30 cellular contexts compared by ENCODE assay signal in the genomic region with DNA sequence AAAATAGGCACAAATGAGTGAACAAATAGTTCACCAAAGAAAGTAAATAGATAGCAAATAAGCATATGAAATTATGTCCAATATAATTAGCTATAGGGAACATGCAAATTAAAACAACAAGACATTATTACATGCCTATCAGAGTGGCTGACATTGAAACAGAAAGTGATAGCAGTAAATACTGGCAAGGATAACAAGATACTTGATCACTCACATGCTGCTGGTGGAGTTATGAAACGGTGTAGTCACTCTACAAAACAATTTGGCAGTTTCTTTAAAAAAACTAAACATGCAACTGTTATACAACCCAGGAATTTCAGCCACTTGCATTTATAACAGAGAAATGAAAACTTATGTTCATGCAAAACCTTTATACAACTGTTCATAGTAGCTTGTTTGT.
DNase-seq lines count a peak whose midpoint lies in the region; ATAC-seq, FAIRE-seq and TF ChIP-seq lines count a peak whose summit lies in the region.
"Had no signal": no experiment of that assay in that cellular context is flagged by ENCODE, and none has a peak within 500 bp of the region (broad histone marks: within the 10 kb centered on the region; RNA-seq: fewer than 3 reads in every experiment).

No MANE protein-coding gene starts in this region.

- no peak overlapping the region for H2AFZ ChIP-seq in GM23248

- FAIRE-seq in frontal cortex (lab: Jason Lieb, UNC) = no peak
- FAIRE-seq: keratinocyte had no signal

- no peaks in the 10 kb centered on the region for H3K9me2 ChIP-seq in GM23248 (ENCODE audit: insufficient read depth)

- no peak overlapping the region for H3K9ac ChIP-seq in GM23248

- TF ChIP-seq CTCF in AG10803 (conservative IDR thresholded peaks at IDR 0.05; ENCODE audit: low read length) = no peak

- H3K79me2 ChIP-seq in GM23248 (ENCODE audit: insufficient read depth) = no peaks in the 10 kb centered on the region

- no peaks in the 10 kb centered on the region for H3K27me3 ChIP-seq in GM23248 (replicated peaks; ENCODE audit: insufficient read depth)
- H3K27me3 ChIP-seq: adrenal gland, BE2C, breast epithelium, Peyer's patch, right atrium auricular region had no signal

- ATAC-seq in GM18858 (IDR thresholded peaks at IDR 0.05; ENCODE audit: unreplicated experiment) = peak; percentile 63
- ATAC-seq: WTC11 had no signal

- H3K9me3 ChIP-seq in GM23248 (ENCODE audit: low read depth) = no peaks in the 10 kb centered on the region
- H3K9me3 ChIP-seq: adrenal gland, BE2C, breast epithelium, Peyer's patch, right atrium auricular region had no signal

- in situ Hi-C loops in GM23248 (cut with MboI) = no loop called here

- WGBS in GM23248 (ENCODE audit: low coverage in 1 of 2, low lambda C conversion rate in 2 of 2, missing lambda C conversion rate in 2 of 2), 2 experiments = 0 to 3% methylated on average over 1 of the region's 1 CpG

- no peaks in the 10 kb centered on the region for H3K36me3 ChIP-seq in GM23248 (ENCODE audit: low read depth)
- H3K36me3 ChIP-seq: adrenal gland, BE2C, breast epithelium, Peyer's patch, right atrium auricular region had no signal

- no peaks in the 10 kb centered on the region for H3K4me1 ChIP-seq in GM23248 (ENCODE audit: insufficient read depth)
- H3K4me1 ChIP-seq: adrenal gland, BE2C, breast epithelium, Peyer's patch, right atrium auricular region had no signal

- H4K20me1 ChIP-seq in GM23248 (ENCODE audit: insufficient read depth) = no peaks in the 10 kb centered on the region

- H3F3A ChIP-seq in GM23248 (ENCODE audit: insufficient read depth) = no peaks in the 10 kb centered on the region

- no peak overlapping the region for H3K4me2 ChIP-seq in GM23248 (ENCODE audit: unreplicated experiment)

- no peak overlapping the region for H3K27ac ChIP-seq in GM23248
- H3K27ac ChIP-seq: adrenal gland, breast epithelium, coronary artery, Peyer's patch, right atrium auricular region had no signal

- no peak overlapping the region for H3K4me3 ChIP-seq in AG10803 (ENCODE audit: low read length)
- H3K4me3 ChIP-seq in GM23248 = no peak overlapping the region
- H3K4me3 ChIP-seq: adrenal gland, breast epithelium, coronary artery, lung, Peyer's patch, right atrium auricular region had no signal

- DNase-seq in AG10803 (ENCODE audit: low read depth) (peak; percentile 30), GM23248 (peak; percentile 8), amniotic epithelial cell (ENCODE audit: low read depth) (peak; percentile 5), GM19240 (ENCODE audit: insufficient read length, low spot score) (no peak), cerebellum (ENCODE audit: low spot score) (no peak), NCI-H345 (lab: John Stamatoyannopoulos, UW) (no peak), frontal cortex (ENCODE audit: low spot score in 2 of 2) (no peak)
- DNase-seq: activated CD4-positive, alpha-beta memory T cell treated with anti-CD3 and anti-CD28 coated beads, Interleukin-2, amount 10 ng/mL, durations not matched to agents 7 days and 5 days; activated T-cell treated with anti-CD3 and anti-CD28 coated beads for 4 hours; adrenal gland; BE2C; EL; foreskin fibroblast; GOT3; hippocampal formation; NCI-H1105 treated with DMSO at 0.1 percent for 48 hours; NCI-H2081 treated with DMSO at 0.1 percent for 48 hours; NCI-H446 treated with DMSO at 0.1 percent for 48 hours; NK-92 treated with Interleukin-12 subunit alpha and Interleukin-12 subunit beta, amount 100 ng/mL, for 24 hours; nucleus accumbens; Peyer's patch; stimulated activated CD4-positive, alpha-beta T cell treated with anti-CD3 and anti-CD28 coated beads, Interleukin-15, amount 100 ng/mL, for 24 hours; substantia nigra had no signal

Comparison
In these comparisons a context has a peak if more than half of its experiments do, and no peak if none do; other contexts are left out.
1. DNase-seq: peak in AG10803 (single experiment), GM23248 (single experiment) and amniotic epithelial cell (single experiment); none in GM19240 (single experiment), cerebellum (single experiment), NCI-H345 (single experiment) and frontal cortex (0 of 2).